8 cellular contexts compared by ENCODE assay signal in genomic region chr12:98593351-98594049, GRCh38. TPM values are rescaled to one million over a fixed set of nuclear protein-coding genes. Genes with fewer than 3 reads are reported as not detected.
DNase-seq lines count a peak whose midpoint lies in the region; ATAC-seq and TF ChIP-seq lines count a peak whose summit lies in the region.

Gene SLC25A3, plus strand, starts transcription at chr12:98593686. Its CDS starts 293 bp downstream, at chr12:98593979.

- peaks cover 39% of the 10 kb centered on the region for H3K4me1 Mint-ChIP-seq in CD8-positive, alpha-beta T cell (ENCODE audit: low read depth)

- peaks cover 41% of the 10 kb centered on the region for H3K36me3 Mint-ChIP-seq in CD8-positive, alpha-beta T cell

- no peaks in the 10 kb centered on the region for H3K27me3 Mint-ChIP-seq in CD8-positive, alpha-beta T cell (ENCODE audit: low read depth)

- no peak for TF ChIP-seq CTCF in CD8-positive, alpha-beta T cell (IDR thresholded peaks at IDR 0.05)
- TF ChIP-seq CTCF in lung (IDR thresholded peaks at IDR 0.05; ENCODE audit: control extremely low read depth, extremely low read depth): no peak

- H3K36me3 ChIP-seq in CD8-positive, alpha-beta T cell (ENCODE audit: insufficient read depth, low read length): peaks cover 12% of the 10 kb centered on the region
- peaks cover 5 to 14% of the 10 kb centered on the region in 2 donors for H3K36me3 ChIP-seq in lung (ENCODE audit: control insufficient read depth in 2 of 2, insufficient read depth in 2 of 2, low read length in 2 of 2)

- peak within 1 kb of the TSS; percentile 89 for H3K4me3 ChIP-seq in CD8-positive, alpha-beta T cell (ENCODE audit: low read depth, low read length)
- peak within 1 kb of the TSS; percentile 97 for H3K4me3 ChIP-seq in lung

- CTCF ChIA-PET in CD8-positive, alpha-beta T cell (lab: Charles Lee): interaction anchor here (0.7 to 3.7 kb wide), 4 partner anchors 21 to 60 kb away, joined by 3 to 19 read pairs (median 6); no protein-coding TSS in a partner anchor

- peaks cover 23% of the 10 kb centered on the region for H3K4me1 ChIP-seq in CD8-positive, alpha-beta T cell (ENCODE audit: insufficient read depth, low read length)
- H3K4me1 ChIP-seq in lung (ENCODE audit: control insufficient read depth in 2 of 2, insufficient read depth in 2 of 2, low read length in 2 of 2): peaks cover 0 to 3% of the 10 kb centered on the region in 2 donors

- no peaks in the 10 kb centered on the region for H3K9me3 ChIP-seq in CD8-positive, alpha-beta T cell (ENCODE audit: low read length)
- no peaks in the 10 kb centered on the region for H3K9me3 ChIP-seq in lung (ENCODE audit: control insufficient read depth in 2 of 2, insufficient read depth in 1 of 2, low read length in 1 of 2)

- no peaks in the 10 kb centered on the region for H3K9me3 Mint-ChIP-seq in CD8-positive, alpha-beta T cell

- H3K27ac Mint-ChIP-seq in CD8-positive, alpha-beta T cell: peak within 1 kb of the TSS; percentile 98

- H3K4me3 Mint-ChIP-seq in CD8-positive, alpha-beta T cell: peak within 1 kb of the TSS; percentile 97

- 0% methylated on average over 66 to 67 of the region's 67 CpGs for WGBS in lung, 2 donors

- H3K27me3 ChIP-seq in CD8-positive, alpha-beta T cell (ENCODE audit: insufficient read depth, low read length): no peaks in the 10 kb centered on the region
- no peaks in the 10 kb centered on the region for H3K27me3 ChIP-seq in lung (ENCODE audit: control insufficient read depth, insufficient read depth)

- ATAC-seq in CD8-positive, alpha-beta T cell: peak; percentile 92
- ATAC-seq in GM19467 (IDR thresholded peaks at IDR 0.05; ENCODE audit: unreplicated experiment) (peak; percentile 99), lung (ENCODE audit: insufficient read depth, low FRiP score) (peak; percentile 99)

- POLR2A ChIA-PET in CD8-positive, alpha-beta T cell (lab: Charles Lee): interaction anchor here (0.6 to 3.3 kb wide), 11 partner anchors 10 to 78 kb away, joined by 3 to 30 read pairs (median 5); partner anchors contain the start of genes APAF1, IKBIP and TMPO

- DNase-seq in CD8-positive, alpha-beta T cell: peak; percentile 90 to 96 (median 93)
- DNase-seq in HS-27A (ENCODE audit: low read depth) (peak; percentile 86), NK-92 (lab: John Stamatoyannopoulos, UW; ENCODE audit: unreplicated experiment) (peak; percentile 50), lung (ENCODE audit: low spot score) (peak; percentile 94)
- peak; percentile 88 to 92 for DNase-seq in activated CD8-positive, alpha-beta memory T cell treated with anti-CD3 and anti-CD28 coated beads for 1 hour (ENCODE audit: extremely low read depth in 1 of 2, low read depth in 1 of 2)
- DNase-seq in effector CD4-positive, alpha-beta T cell: peak; percentile 92
- peak; percentile 89 to 91 (median 89) for DNase-seq in stimulated activated CD4-positive, alpha-beta T cell treated with anti-CD3 and anti-CD28 coated beads, TNF-alpha, amount 100 ng/mL, for 4 hours (ENCODE audit: low read depth in 3 of 3)

- peak within 1 kb of the TSS; percentile 92 for H3K27ac ChIP-seq in CD8-positive, alpha-beta T cell (ENCODE audit: low read depth, low read length)
- peak within 1 kb of the TSS; percentile 96 to 99 for H3K27ac ChIP-seq in lung (ENCODE audit: low read depth in 1 of 2, low read length in 1 of 2)

- intact Hi-C loops in CD8-positive, alpha-beta T cell (cut with DNase I, micrococcal nuclease): loop anchor here (1.0 to 10.0 kb wide), 6 partner anchors 51 to 1685 kb away; partner anchors contain the start of genes IKBIP (in 2 of the 2) and BLTP3B (in 1 of the 2)

RNA-seq across cellular contexts. Expression of gene SLC25A3, which starts in this region (rescaled TPM):
- total RNA-seq in CD8-positive, alpha-beta T cell: 100 to 1,000 TPM; 686 TPM
- total RNA-seq in lung: 100 to 1,000 TPM; 331 to 575 TPM
- 100 to 1,000 TPM; 359 to 378 TPM for polyA plus RNA-seq in lung

Comparison
In these comparisons a context has a peak if more than half of its experiments do, and no peak if none do; other contexts are left out.
1. Peak in every context shown above with its lines: DNase-seq, ATAC-seq, H3K4me3 ChIP-seq and H3K27ac ChIP-seq.